ENCODE assay signal across 9 cellular contexts in the genomic region with DNA sequence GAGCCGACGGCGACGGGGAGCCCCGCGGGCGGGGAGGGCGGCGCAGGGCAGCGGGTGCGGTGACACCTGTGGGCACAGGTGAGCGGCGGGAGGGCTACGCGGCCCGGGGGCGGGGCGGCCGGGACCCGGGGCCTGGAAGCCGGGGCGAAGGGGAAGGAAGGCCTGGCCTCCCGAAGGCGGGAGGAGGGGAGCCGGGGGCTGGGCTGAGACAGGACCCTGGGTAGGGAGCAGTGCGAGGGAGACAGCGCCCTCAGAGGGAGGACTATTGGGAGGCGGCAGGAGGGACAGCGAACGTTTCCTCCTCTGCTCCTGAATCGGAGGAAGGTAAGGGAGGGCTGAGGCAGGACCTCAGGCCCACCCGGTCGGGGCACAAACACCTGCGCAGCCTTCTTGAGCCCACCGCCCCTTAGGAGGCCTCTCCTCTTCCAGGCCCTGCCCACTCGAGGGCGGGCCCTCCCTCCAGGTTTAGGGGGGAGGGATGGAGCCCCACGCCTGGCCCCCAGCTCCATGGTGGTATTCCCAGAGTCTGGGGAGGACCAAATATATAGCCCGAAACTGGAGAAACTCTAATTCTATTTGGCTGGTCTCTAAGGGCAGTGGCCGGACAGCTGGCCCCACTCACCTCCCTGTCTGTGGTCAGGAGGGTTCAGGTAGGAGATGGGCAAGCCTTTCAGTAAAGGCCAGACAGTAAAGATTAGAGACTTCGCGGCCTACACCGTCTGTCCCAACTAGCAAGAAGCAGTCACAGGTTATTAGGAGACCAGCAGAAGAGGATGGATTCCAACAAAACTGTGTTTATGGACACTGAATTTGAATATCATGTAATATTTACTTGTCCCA. TPM values are rescaled to one million over a fixed set of nuclear protein-coding genes. Genes with fewer than 3 reads are reported as not detected.
A peak's percentile ranks its signal among the peaks of the same experiment; 100 is the strongest.
DNase-seq lines count a peak whose midpoint lies in the region; ATAC-seq and TF ChIP-seq lines count a peak whose summit lies in the region.
"Had no signal": no experiment of that assay in that cellular context is flagged by ENCODE, and none has a peak within 500 bp of the region (broad histone marks: within the 10 kb centered on the region; RNA-seq: fewer than 3 reads in every experiment).

No MANE protein-coding gene starts in this region.

- H3K27ac Mint-ChIP-seq in effector memory CD8-positive, alpha-beta T cell, result no peak overlapping the region

- peak overlapping the region; percentile 87 for H3K9ac ChIP-seq in mucosa of stomach (ENCODE audit: low read length)

- H3K4me1 Mint-ChIP-seq in effector memory CD8-positive, alpha-beta T cell (ENCODE audit: low read depth in 2 of 2), result no peaks in the 10 kb centered on the region

- H3K27ac ChIP-seq in right cardiac atrium (ENCODE audit: low read length) (no peak overlapping the region), vagina (peak overlapping the region; percentile 78), gastrocnemius medialis (no peak overlapping the region)

- in situ Hi-C loops in gastrocnemius medialis (cut with MboI; ENCODE audit: low sequenced_read_pairs in 4 of 4), result no loop called here

- peaks cover 3% of the 10 kb centered on the region for H3K36me3 Mint-ChIP-seq in effector memory CD8-positive, alpha-beta T cell (ENCODE audit: insufficient read depth)

- H3K4me1 ChIP-seq in right cardiac atrium (ENCODE audit: control insufficient read depth, insufficient read depth, low read length) (no peaks in the 10 kb centered on the region), mucosa of stomach (ENCODE audit: control insufficient read depth, insufficient read depth, low read length) (peaks cover 32% of the 10 kb centered on the region), vagina (peaks cover 44% of the 10 kb centered on the region), gastrocnemius medialis (no peaks in the 10 kb centered on the region)

- H3K9me3 ChIP-seq in right cardiac atrium (ENCODE audit: control insufficient read depth, low read length), result no peaks in the 10 kb centered on the region
- H3K9me3 ChIP-seq in mucosa of stomach (ENCODE audit: control insufficient read depth, low read length), result no peaks in the 10 kb centered on the region
- H3K9me3 ChIP-seq in vagina, result no peaks in the 10 kb centered on the region
- H3K9me3 ChIP-seq in gastrocnemius medialis, result no peaks in the 10 kb centered on the region

- H3K4me3 ChIP-seq in right cardiac atrium (ENCODE audit: low read length) (peak overlapping the region; percentile 27), mucosa of stomach (ENCODE audit: low read length) (peak overlapping the region; percentile 38), vagina (peak overlapping the region; percentile 42 to 51), gastrocnemius medialis (peak overlapping the region in 1 of 4 donors; percentile 29)

- H3K27me3 Mint-ChIP-seq in effector memory CD8-positive, alpha-beta T cell, result peaks cover 7 to 25% of the 10 kb centered on the region in 2 donors

- TF ChIP-seq CTCF in vagina (IDR thresholded peaks at IDR 0.05) (no peak), gastrocnemius medialis (IDR thresholded peaks at IDR 0.05 in 4 of 5, conservative IDR thresholded peaks at IDR 0.05 in 1 of 5) (no peak)

- TF ChIP-seq POLR2A in vagina (IDR thresholded peaks at IDR 0.05), result no peak
- no peak for TF ChIP-seq POLR2A in gastrocnemius medialis (IDR thresholded peaks at IDR 0.05)

- H3K4me3 Mint-ChIP-seq in effector memory CD8-positive, alpha-beta T cell, result no peak overlapping the region

- intact Hi-C loops in right cardiac atrium (cut with DNase I) (no loop called here), Right ventricle myocardium superior (cut with DNase I) (no loop called here), vagina (cut with DNase I) (no loop called here), gastrocnemius medialis (cut with DNase I; ENCODE audit: low total_unique reads) (no loop called here)

- no peaks in the 10 kb centered on the region for H3K27me3 ChIP-seq in right cardiac atrium (ENCODE audit: control insufficient read depth, insufficient read depth)
- no peaks in the 10 kb centered on the region for H3K27me3 ChIP-seq in mucosa of stomach (ENCODE audit: control insufficient read depth, insufficient read depth, low read length)
- no peaks in the 10 kb centered on the region for H3K27me3 ChIP-seq in vagina
- peaks cover 14 to 16% (median 16%) of the 10 kb centered on the region in 3 donors for H3K27me3 ChIP-seq in gastrocnemius medialis

- ATAC-seq in right cardiac atrium (no peak), Right ventricle myocardium superior (ENCODE audit: poor library complexity) (no peak), gastrocnemius medialis (no peak), GM18870 (IDR thresholded peaks at IDR 0.05; ENCODE audit: unreplicated experiment) (no peak)
- ATAC-seq in effector memory CD8-positive, alpha-beta T cell (replicated peaks), result peak; percentile 53

- 28% methylated on average over 43 of the region's 43 CpGs for WGBS in right cardiac atrium

- no peaks in the 10 kb centered on the region for H3K9me3 Mint-ChIP-seq in effector memory CD8-positive, alpha-beta T cell

- no peaks in the 10 kb centered on the region for H3K36me3 ChIP-seq in mucosa of stomach (ENCODE audit: control insufficient read depth, insufficient read depth, low read length)
- H3K36me3 ChIP-seq in vagina, result no peaks in the 10 kb centered on the region
- no peaks in the 10 kb centered on the region for H3K36me3 ChIP-seq in gastrocnemius medialis

- DNase-seq in right cardiac atrium (peak in 1 of 3 donors; percentile 57), Right ventricle myocardium superior (no peak), vagina (ENCODE audit: extremely low spot score in 2 of 2) (no peak), gastrocnemius medialis (no peak), NOMO-1 treated with dmso at 0.1 percent for 144 hours (lab: John Stamatoyannopoulos, UW; ENCODE audit: unreplicated experiment) (no peak)
- DNase-seq in effector memory CD8-positive, alpha-beta T cell, result no peak
- DNase-seq: NCI-H446 had no signal

RNA-seq across cellular contexts. Expression of a gene that starts 0.5 kb away (rescaled TPM):
- total RNA-seq in right cardiac atrium (under 1 TPM in 1 of 4 donors, not detected in 3; 0.64 TPM), Right ventricle myocardium superior (0.22 TPM), vagina (14.7 TPM), gastrocnemius medialis (under 1 TPM in 1 of 4 donors, not detected in 3; 0.29 TPM)
- 1.5 TPM for polyA plus RNA-seq in right cardiac atrium

RNA-seq across cellular contexts. Expression of a gene that starts 30.9 kb away (rescaled TPM):
- total RNA-seq in right cardiac atrium (100 to 1,000 TPM in 1 of 4 donors, 10 to 100 TPM in 3; 65.6 to 103 (median 75.9) TPM), Right ventricle myocardium superior (47.9 TPM), vagina (271 TPM), gastrocnemius medialis (100 to 1,000 TPM; 103 to 220 (median 193) TPM)
- polyA plus RNA-seq in right cardiac atrium, result 41.3 TPM
